11 cellular contexts compared by ENCODE assay signal in genomic region chr7:151113344-151114150, GRCh38. TPM values are rescaled to one million over a fixed set of nuclear protein-coding genes. Genes with fewer than 3 reads are reported as not detected.
DNase-seq lines count a peak whose midpoint lies in the region; ATAC-seq and TF ChIP-seq lines count a peak whose summit lies in the region.
"Had no signal": no experiment of that assay in that cellular context is flagged by ENCODE, and none has a peak within 500 bp of the region (broad histone marks: within the 10 kb centered on the region; RNA-seq: fewer than 3 reads in every experiment).

No MANE protein-coding gene starts in this region.

- peak overlapping the region; percentile 34 for H2AK5ac ChIP-seq in trophoblast cell (ENCODE audit: low read length)

- H2BK120ac ChIP-seq in trophoblast cell (ENCODE audit: insufficient read depth, low read length, poor library complexity), result peak overlapping the region; percentile 86

- H4K8ac ChIP-seq in trophoblast cell (ENCODE audit: low read depth, low read length), result peak overlapping the region; percentile 90

- peak overlapping the region; percentile 84 for H3K4me2 ChIP-seq in trophoblast cell (ENCODE audit: low read length)

- TF ChIP-seq CTCF in GM10266 (IDR thresholded peaks at IDR 0.05; ENCODE audit: control insufficient read depth, insufficient read depth, low read depth, missing control alignments), result no peak

- H3K18ac ChIP-seq in trophoblast cell (ENCODE audit: low read length), result peak overlapping the region; percentile 77

- H3K9ac ChIP-seq in trophoblast cell (ENCODE audit: low read length), result no peak overlapping the region

- peaks cover 26 to 33% of the 10 kb centered on the region in 2 experiments for H3K4me1 ChIP-seq in trophoblast cell (ENCODE audit: control insufficient read depth in 1 of 2, insufficient read depth in 2 of 2, low read length in 2 of 2)

- no peaks in the 10 kb centered on the region for H3K27me3 ChIP-seq in trophoblast cell (ENCODE audit: insufficient read depth, low read length)

- ATAC-seq in GM18517 (IDR thresholded peaks at IDR 0.05; ENCODE audit: unreplicated experiment) (no peak), GM21619 (IDR thresholded peaks at IDR 0.05; ENCODE audit: unreplicated experiment) (no peak)
- ATAC-seq: sciatic nerve had no signal

- peak overlapping the region; percentile 46 for H3K4ac ChIP-seq in trophoblast cell (ENCODE audit: low read depth, low read length)

- H4K12ac ChIP-seq in trophoblast cell (ENCODE audit: low read depth, low read length), result no peak overlapping the region

- peak overlapping the region; percentile 59 for H2AFZ ChIP-seq in trophoblast cell (ENCODE audit: insufficient read depth, low read length, poor library complexity)

- H2BK12ac ChIP-seq in trophoblast cell (ENCODE audit: low read length), result peak overlapping the region; percentile 74

- H3K14ac ChIP-seq in trophoblast cell (ENCODE audit: low read length), result peak overlapping the region; percentile 70

- H3K4me3 ChIP-seq in trophoblast cell (ENCODE audit: low read depth, low read length), result no peak overlapping the region

- no peak overlapping the region for H3K23ac ChIP-seq in trophoblast cell (ENCODE audit: low read length)

- DNase-seq in GM10266 (ENCODE audit: extremely low spot score), result peak; percentile 37
- DNase-seq in SW480 (ENCODE audit: low spot score), result peak; percentile 57
- DNase-seq in fibroblast of gingiva (ENCODE audit: low read depth), result peak; percentile 33
- peak; percentile 91 to 92 for DNase-seq in trophoblast cell
- no peak for DNase-seq in NCI-H2107 (lab: John Stamatoyannopoulos, UW)
- DNase-seq in central memory CD4-positive, alpha-beta T cell, result no peak
- DNase-seq: amygdala, NCI-H446 treated with DMSO at 0.1 percent for 48 hours had no signal

- H2BK5ac ChIP-seq in trophoblast cell (ENCODE audit: low read depth, low read length, poor library complexity), result peak overlapping the region; percentile 96

- peak overlapping the region; percentile 97 for H4K91ac ChIP-seq in trophoblast cell (ENCODE audit: low read depth, low read length)

- no peaks in the 10 kb centered on the region for H3K9me3 ChIP-seq in trophoblast cell (ENCODE audit: insufficient read depth, low read depth, low read length)

- WGBS in trophoblast cell (ENCODE audit: extremely low coverage, insufficient coverage, insufficient read length), result no CpG with 5 or more reads among the region's 13 CpGs

- peaks cover 21% of the 10 kb centered on the region in 2 experiments for H3K36me3 ChIP-seq in trophoblast cell (ENCODE audit: control insufficient read depth in 1 of 2, insufficient read depth in 2 of 2, low read length in 2 of 2)

- H3K79me2 ChIP-seq in trophoblast cell (ENCODE audit: control insufficient read depth, insufficient read depth, low read length, poor library complexity), result peaks cover 25% of the 10 kb centered on the region

- peak overlapping the region; percentile 100 for H3K27ac ChIP-seq in trophoblast cell (ENCODE audit: low read depth, low read length)

- H3K79me1 ChIP-seq in trophoblast cell (ENCODE audit: low read length), result peaks cover 24% of the 10 kb centered on the region

RNA-seq across cellular contexts. Expression of gene AGAP3, which starts 27.3 kb away (rescaled TPM):
- polyA plus RNA-seq in trophoblast cell (2013), result 91.1 and 102 TPM in 2 replicates

RNA-seq across cellular contexts. Expression of gene TMUB1, which starts 30.3 kb away (rescaled TPM):
- 82.7 and 85.1 TPM in 2 replicates for polyA plus RNA-seq in trophoblast cell (2013)

RNA-seq across cellular contexts. Expression of gene FASTK, which starts 32.9 kb away (rescaled TPM):
- 59.7 and 61.2 TPM in 2 replicates for polyA plus RNA-seq in trophoblast cell (2013)

RNA-seq across cellular contexts. Expression of gene GBX1, which starts 53.9 kb away (rescaled TPM):
- not detected in 2 replicates for polyA plus RNA-seq in trophoblast cell (2013)

RNA-seq across cellular contexts. Expression of gene SLC4A2, which starts 54.2 kb away (rescaled TPM):
- polyA plus RNA-seq in trophoblast cell (2013), result 225 and 252 TPM in 2 replicates

Comparison
In these comparisons a context has a peak if more than half of its experiments do, and no peak if none do; other contexts are left out.
1. DNase-seq: peak in GM10266 (single experiment), SW480 (single experiment), fibroblast of gingiva (single experiment) and trophoblast cell (2 of 2); none in NCI-H2107 (single experiment) and central memory CD4-positive, alpha-beta T cell (single experiment).